ENCODE assay signal across 19 cellular contexts in the genomic region with DNA sequence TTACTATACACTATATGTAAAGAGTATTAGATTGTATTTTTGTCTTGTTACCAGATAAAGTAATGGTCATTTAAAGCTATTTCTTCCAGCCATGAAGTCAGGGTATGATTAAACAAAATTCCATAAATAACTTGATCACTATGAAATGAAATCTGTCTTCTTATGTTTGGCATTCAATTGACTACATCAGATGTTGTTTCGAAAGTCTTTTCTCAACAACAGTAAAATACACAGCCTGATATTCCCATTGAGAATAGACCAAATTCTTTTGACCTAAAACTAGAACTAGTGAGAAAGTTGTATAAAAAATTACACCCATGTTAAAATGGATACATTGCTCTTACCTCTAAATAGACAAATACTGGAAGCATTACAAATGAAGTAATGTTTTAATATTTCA.
"Had no signal": no experiment of that assay in that cellular context is flagged by ENCODE, and none has a peak within 500 bp of the region (broad histone marks: within the 10 kb centered on the region; RNA-seq: fewer than 3 reads in every experiment).

No MANE protein-coding gene starts in this region.

- H3K27ac ChIP-seq: coronary artery, esophagus squamous epithelium, neutrophil, pancreas, right lobe of liver, stomach, thoracic aorta, upper lobe of left lung had no signal

- H3K4me3 ChIP-seq: coronary artery, esophagus squamous epithelium, lung, pancreas, right lobe of liver, stomach, thoracic aorta, tibial nerve, upper lobe of left lung had no signal

- H3K27me3 ChIP-seq: esophagus squamous epithelium, neutrophil, pancreas, right lobe of liver, stomach, tibial nerve, upper lobe of left lung had no signal

- DNase-seq: effector memory CD8-positive, alpha-beta T cell; erythroblast; esophagus squamous epithelium; head of caudate nucleus; pancreas; right lobe of liver; stimulated activated CD4-positive, alpha-beta T cell treated with anti-CD3 and anti-CD28 coated beads, Interleukin-2, amount 100 ng/mL, for 24 hours; stimulated activated CD4-positive, alpha-beta T cell treated with anti-CD3 and anti-CD28 coated beads, Interleukin-4, amount 100 ng/mL, for 24 hours; stimulated activated naive CD4-positive, alpha-beta T cell treated with Interleukin-2 at 50 U/mL for 16 hours; stomach; upper lobe of left lung had no signal

- H3K9me3 ChIP-seq: esophagus squamous epithelium, neutrophil, pancreas, right lobe of liver, stomach, thoracic aorta, upper lobe of left lung had no signal

- ATAC-seq: effector memory CD8-positive, alpha-beta T cell; left lobe of liver; natural killer cell treated with Interleukin-12 subunit alpha and Interleukin-12 subunit beta and Interleukin-15 and Interleukin-18, amount 100 ng/mL, for 72 hours; pancreas; right lobe of liver; stimulated activated effector memory CD8-positive, alpha-beta T cell treated with anti-CD3 and anti-CD28 coated beads, Interleukin-12 subunit alpha, Interleukin-12 subunit beta, amount 100 ng/mL, for 72 hours had no signal

- H3K36me3 ChIP-seq: esophagus squamous epithelium, neutrophil, pancreas, right lobe of liver, stomach, thoracic aorta, tibial nerve, upper lobe of left lung had no signal

- H3K4me1 ChIP-seq: pancreas, right lobe of liver, stomach, upper lobe of left lung had no signal
